Comparison of ENCODE assay signal across 1 cellular context in genomic region chr14:99419905-99420304, GRCh38.
TF ChIP-seq lines count a peak whose summit lies in the region.

No MANE protein-coding gene starts in this region.

TF ChIP-seq in H1, 55 proteins besides CTCF, POLR2A, EP300 and RAD21:
- TF ChIP-seq TEAD4 (IDR thresholded peaks at IDR 0.05; ENCODE audit: low read depth, low read length) (no peak), TAF1 (IDR thresholded peaks at IDR 0.05; ENCODE audit: low read depth, low read length) (no peak), CHD2 (IDR thresholded peaks at IDR 0.05; ENCODE audit: low read length) (no peak), RFX5 (IDR thresholded peaks at IDR 0.05; ENCODE audit: borderline replicate concordance, low read depth, low read length) (no peak), CHD1 (IDR thresholded peaks at IDR 0.05; ENCODE audit: low read depth, low read length) (no peak)
